1 cellular context compared by ENCODE assay signal in the genomic region with DNA sequence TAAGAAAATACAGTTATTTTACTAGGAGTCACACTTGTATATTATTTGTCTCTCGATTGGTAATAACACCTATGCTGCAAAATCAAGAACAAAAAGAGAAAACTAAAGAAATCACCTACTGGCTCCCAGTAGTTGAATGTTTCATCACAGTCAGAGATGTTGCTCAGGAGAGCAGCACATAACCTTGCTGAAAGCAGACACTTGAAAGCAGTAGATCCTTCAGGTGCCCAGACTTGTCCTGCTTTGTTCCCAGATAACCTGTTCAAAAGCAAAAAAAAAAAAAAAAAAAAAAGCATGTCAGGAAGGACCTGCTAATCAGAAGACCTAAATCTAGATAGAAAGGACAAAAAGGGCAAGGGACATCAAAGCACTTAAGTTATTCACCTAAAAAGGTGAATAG.
TF ChIP-seq lines count a peak whose summit lies in the region.

No MANE protein-coding gene starts in this region.

TF ChIP-seq in GM23338, 12 proteins besides CTCF, POLR2A, EP300 and RAD21:
- no peak for TF ChIP-seq EZH2 (IDR thresholded peaks at IDR 0.05; ENCODE audit: low read depth, unreplicated experiment)
- TF ChIP-seq, protein P1, sequence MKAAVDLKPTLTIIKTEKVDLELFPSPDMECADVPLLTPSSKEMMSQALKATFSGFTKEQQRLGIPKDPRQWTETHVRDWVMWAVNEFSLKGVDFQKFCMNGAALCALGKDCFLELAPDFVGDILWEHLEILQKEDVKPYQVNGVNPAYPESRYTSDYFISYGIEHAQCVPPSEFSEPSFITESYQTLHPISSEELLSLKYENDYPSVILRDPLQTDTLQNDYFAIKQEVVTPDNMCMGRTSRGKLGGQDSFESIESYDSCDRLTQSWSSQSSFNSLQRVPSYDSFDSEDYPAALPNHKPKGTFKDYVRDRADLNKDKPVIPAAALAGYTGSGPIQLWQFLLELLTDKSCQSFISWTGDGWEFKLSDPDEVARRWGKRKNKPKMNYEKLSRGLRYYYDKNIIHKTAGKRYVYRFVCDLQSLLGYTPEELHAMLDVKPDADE (IDR thresholded peaks at IDR 0.05): no peak
- TF ChIP-seq, protein P2, sequence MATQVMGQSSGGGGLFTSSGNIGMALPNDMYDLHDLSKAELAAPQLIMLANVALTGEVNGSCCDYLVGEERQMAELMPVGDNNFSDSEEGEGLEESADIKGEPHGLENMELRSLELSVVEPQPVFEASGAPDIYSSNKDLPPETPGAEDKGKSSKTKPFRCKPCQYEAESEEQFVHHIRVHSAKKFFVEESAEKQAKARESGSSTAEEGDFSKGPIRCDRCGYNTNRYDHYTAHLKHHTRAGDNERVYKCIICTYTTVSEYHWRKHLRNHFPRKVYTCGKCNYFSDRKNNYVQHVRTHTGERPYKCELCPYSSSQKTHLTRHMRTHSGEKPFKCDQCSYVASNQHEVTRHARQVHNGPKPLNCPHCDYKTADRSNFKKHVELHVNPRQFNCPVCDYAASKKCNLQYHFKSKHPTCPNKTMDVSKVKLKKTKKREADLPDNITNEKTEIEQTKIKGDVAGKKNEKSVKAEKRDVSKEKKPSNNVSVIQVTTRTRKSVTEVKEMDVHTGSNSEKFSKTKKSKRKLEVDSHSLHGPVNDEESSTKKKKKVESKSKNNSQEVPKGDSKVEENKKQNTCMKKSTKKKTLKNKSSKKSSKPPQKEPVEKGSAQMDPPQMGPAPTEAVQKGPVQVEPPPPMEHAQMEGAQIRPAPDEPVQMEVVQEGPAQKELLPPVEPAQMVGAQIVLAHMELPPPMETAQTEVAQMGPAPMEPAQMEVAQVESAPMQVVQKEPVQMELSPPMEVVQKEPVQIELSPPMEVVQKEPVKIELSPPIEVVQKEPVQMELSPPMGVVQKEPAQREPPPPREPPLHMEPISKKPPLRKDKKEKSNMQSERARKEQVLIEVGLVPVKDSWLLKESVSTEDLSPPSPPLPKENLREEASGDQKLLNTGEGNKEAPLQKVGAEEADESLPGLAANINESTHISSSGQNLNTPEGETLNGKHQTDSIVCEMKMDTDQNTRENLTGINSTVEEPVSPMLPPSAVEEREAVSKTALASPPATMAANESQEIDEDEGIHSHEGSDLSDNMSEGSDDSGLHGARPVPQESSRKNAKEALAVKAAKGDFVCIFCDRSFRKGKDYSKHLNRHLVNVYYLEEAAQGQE (IDR thresholded peaks at IDR 0.05; ENCODE audit: unreplicated experiment): no peak
- TF ChIP-seq ZNF331 (CRISPR knock-in tag; IDR thresholded peaks at IDR 0.05; ENCODE audit: low read depth): no peak
- no peak for TF ChIP-seq CREB1 (CRISPR knock-in tag; IDR thresholded peaks at IDR 0.05; ENCODE audit: low read depth)
- no peak for TF ChIP-seq NANOG (IDR thresholded peaks at IDR 0.05; ENCODE audit: borderline replicate concordance)
- no peak for TF ChIP-seq EZH2phosphoT487 (IDR thresholded peaks at IDR 0.05; ENCODE audit: unreplicated experiment)
- TF ChIP-seq, protein P3, sequence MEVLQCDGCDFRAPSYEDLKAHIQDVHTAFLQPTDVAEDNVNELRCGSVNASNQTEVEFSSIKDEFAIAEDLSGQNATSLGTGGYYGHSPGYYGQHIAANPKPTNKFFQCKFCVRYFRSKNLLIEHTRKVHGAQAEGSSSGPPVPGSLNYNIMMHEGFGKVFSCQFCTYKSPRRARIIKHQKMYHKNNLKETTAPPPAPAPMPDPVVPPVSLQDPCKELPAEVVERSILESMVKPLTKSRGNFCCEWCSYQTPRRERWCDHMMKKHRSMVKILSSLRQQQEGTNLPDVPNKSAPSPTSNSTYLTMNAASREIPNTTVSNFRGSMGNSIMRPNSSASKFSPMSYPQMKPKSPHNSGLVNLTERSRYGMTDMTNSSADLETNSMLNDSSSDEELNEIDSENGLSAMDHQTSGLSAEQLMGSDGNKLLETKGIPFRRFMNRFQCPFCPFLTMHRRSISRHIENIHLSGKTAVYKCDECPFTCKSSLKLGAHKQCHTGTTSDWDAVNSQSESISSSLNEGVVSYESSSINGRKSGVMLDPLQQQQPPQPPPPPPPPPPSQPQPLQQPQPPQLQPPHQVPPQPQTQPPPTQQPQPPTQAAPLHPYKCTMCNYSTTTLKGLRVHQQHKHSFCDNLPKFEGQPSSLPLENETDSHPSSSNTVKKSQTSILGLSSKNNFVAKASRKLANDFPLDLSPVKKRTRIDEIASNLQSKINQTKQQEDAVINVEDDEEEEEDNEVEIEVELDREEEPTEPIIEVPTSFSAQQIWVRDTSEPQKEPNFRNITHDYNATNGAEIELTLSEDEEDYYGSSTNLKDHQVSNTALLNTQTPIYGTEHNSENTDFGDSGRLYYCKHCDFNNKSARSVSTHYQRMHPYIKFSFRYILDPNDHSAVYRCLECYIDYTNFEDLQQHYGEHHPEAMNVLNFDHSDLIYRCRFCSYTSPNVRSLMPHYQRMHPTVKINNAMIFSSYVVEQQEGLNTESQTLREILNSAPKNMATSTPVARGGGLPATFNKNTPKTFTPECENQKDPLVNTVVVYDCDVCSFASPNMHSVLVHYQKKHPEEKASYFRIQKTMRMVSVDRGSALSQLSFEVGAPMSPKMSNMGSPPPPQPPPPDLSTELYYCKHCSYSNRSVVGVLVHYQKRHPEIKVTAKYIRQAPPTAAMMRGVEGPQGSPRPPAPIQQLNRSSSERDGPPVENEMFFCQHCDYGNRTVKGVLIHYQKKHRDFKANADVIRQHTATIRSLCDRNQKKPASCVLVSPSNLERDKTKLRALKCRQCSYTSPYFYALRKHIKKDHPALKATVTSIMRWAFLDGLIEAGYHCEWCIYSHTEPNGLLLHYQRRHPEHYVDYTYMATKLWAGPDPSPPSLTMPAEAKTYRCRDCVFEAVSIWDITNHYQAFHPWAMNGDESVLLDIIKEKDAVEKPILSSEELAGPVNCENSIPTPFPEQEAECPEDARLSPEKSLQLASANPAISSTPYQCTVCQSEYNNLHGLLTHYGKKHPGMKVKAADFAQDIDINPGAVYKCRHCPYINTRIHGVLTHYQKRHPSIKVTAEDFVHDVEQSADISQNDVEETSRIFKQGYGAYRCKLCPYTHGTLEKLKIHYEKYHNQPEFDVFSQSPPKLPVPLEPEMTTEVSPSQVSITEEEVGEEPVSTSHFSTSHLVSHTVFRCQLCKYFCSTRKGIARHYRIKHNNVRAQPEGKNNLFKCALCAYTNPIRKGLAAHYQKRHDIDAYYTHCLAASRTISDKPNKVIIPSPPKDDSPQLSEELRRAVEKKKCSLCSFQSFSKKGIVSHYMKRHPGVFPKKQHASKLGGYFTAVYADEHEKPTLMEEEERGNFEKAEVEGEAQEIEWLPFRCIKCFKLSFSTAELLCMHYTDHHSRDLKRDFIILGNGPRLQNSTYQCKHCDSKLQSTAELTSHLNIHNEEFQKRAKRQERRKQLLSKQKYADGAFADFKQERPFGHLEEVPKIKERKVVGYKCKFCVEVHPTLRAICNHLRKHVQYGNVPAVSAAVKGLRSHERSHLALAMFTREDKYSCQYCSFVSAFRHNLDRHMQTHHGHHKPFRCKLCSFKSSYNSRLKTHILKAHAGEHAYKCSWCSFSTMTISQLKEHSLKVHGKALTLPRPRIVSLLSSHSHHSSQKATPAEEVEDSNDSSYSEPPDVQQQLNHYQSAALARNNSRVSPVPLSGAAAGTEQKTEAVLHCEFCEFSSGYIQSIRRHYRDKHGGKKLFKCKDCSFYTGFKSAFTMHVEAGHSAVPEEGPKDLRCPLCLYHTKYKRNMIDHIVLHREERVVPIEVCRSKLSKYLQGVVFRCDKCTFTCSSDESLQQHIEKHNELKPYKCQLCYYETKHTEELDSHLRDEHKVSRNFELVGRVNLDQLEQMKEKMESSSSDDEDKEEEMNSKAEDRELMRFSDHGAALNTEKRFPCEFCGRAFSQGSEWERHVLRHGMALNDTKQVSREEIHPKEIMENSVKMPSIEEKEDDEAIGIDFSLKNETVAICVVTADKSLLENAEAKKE (CRISPR knock-in tag; IDR thresholded peaks at IDR 0.05): no peak
- no peak for TF ChIP-seq STAT1 (IDR thresholded peaks at IDR 0.05; ENCODE audit: unreplicated experiment)
- TF ChIP-seq POLR2AphosphoS5 (IDR thresholded peaks at IDR 0.05; ENCODE audit: low read depth): no peak
- no peak for TF ChIP-seq ZNF114 (CRISPR knock-in tag; IDR thresholded peaks at IDR 0.05)
- TF ChIP-seq JUNB (IDR thresholded peaks at IDR 0.05; ENCODE audit: unreplicated experiment): no peak
